19 cellular contexts compared by ENCODE assay signal in the genomic region with DNA sequence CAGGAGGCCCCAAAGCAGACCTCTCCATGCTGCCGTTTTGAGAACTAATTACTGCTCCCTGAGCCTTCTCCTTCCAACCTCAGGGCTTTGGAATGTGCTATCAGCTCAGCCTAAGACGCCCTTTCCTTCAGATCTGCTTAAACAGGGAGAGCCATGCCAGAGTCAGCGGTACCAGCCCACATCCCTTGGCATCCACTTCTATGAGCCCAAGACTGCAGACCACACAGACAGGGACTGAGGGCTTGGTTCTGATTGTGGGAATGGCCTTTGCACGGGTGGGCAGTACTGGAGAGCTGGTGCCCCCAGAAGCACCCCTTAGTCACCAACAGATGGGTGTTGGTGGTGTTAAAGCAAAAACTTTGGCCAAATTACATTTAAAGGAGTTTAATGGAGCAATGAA.
"Had no signal": no experiment of that assay in that cellular context is flagged by ENCODE, and none has a peak within 500 bp of the region (broad histone marks: within the 10 kb centered on the region; RNA-seq: fewer than 3 reads in every experiment).

No MANE protein-coding gene starts in this region.

- H3K36me3 ChIP-seq: adrenal gland, esophagus squamous epithelium, gastroesophageal sphincter had no signal

- ATAC-seq: body of pancreas; effector memory CD8-positive, alpha-beta T cell; gastroesophageal sphincter had no signal

- H3K4me3 ChIP-seq: adrenal gland, body of pancreas, esophagus squamous epithelium, gastroesophageal sphincter had no signal

- H3K27ac ChIP-seq: adrenal gland, body of pancreas, esophagus squamous epithelium, gastroesophageal sphincter, VCaP had no signal

- H3K4me1 ChIP-seq: adrenal gland, body of pancreas, esophagus squamous epithelium, gastroesophageal sphincter had no signal

- H3K9me3 ChIP-seq: adrenal gland, body of pancreas, esophagus squamous epithelium, gastroesophageal sphincter had no signal

- H3K27me3 ChIP-seq: adrenal gland, body of pancreas, esophagus squamous epithelium, gastroesophageal sphincter had no signal

- DNase-seq: activated CD4-positive, alpha-beta T cell treated with anti-CD3 and anti-CD28 coated beads for 1 hour; activated CD4-positive, alpha-beta T cell treated with anti-CD3 and anti-CD28 coated beads for 4 hours; activated CD4-positive, alpha-beta T cell treated with anti-CD3 and anti-CD28 coated beads, Interleukin-2, amount 10 ng/mL, durations not matched to agents 7 days and 5 days; activated CD4-positive, alpha-beta T cell treated with anti-CD3 and anti-CD28 coated beads, Interleukin-2, amount 50 U/mL, for 4 hours; activated effector memory CD4-positive, alpha-beta T cell treated with anti-CD3 and anti-CD28 coated beads, Interleukin-2, amount 50 U/mL, for 16 hours; activated naive CD8-positive, alpha-beta T cell treated with anti-CD3 and anti-CD28 coated beads for 36 hours; activated naive CD8-positive, alpha-beta T cell treated with anti-CD3 and anti-CD28 coated beads, Interleukin-2, amount 50 U/mL, for 24 hours; activated T-cell treated with anti-CD3 and anti-CD28 coated beads, Interleukin-2, amount 50 U/mL, for 1 hour; activated T-cell treated with anti-CD3 and anti-CD28 coated beads, Interleukin-2, amount 50 U/mL, for 48 hours; aorta; cortex of kidney; effector CD4-positive, alpha-beta T cell; effector memory CD8-positive, alpha-beta T cell; esophagus squamous epithelium; foreskin melanocyte had no signal
